In genomic region chr17:19520641-19521040, GRCh38 we compare ENCODE assay signal across 1 cellular context.
TF ChIP-seq lines count a peak whose summit lies in the region.

No MANE protein-coding gene starts in this region.

TF ChIP-seq in GM23338, 12 proteins besides CTCF, POLR2A, EP300 and RAD21 (continued from another document):
- TF ChIP-seq ZNF462 (CRISPR knock-in tag; IDR thresholded peaks at IDR 0.05) (no peak), CREB1 (CRISPR knock-in tag; IDR thresholded peaks at IDR 0.05; ENCODE audit: low read depth) (no peak), POLR2AphosphoS5 (IDR thresholded peaks at IDR 0.05; ENCODE audit: low read depth) (no peak), ETS1 (IDR thresholded peaks at IDR 0.05) (no peak), STAT1 (IDR thresholded peaks at IDR 0.05; ENCODE audit: unreplicated experiment) (no peak), REST (IDR thresholded peaks at IDR 0.05; ENCODE audit: unreplicated experiment) (no peak), ZNF331 (CRISPR knock-in tag; IDR thresholded peaks at IDR 0.05; ENCODE audit: low read depth) (no peak), JUNB (IDR thresholded peaks at IDR 0.05; ENCODE audit: unreplicated experiment) (no peak), EZH2phosphoT487 (IDR thresholded peaks at IDR 0.05; ENCODE audit: unreplicated experiment) (no peak)
TF ChIP-seq in GM23338: peak in this region for 0.
